In genomic region chr17:18981642-18982424, GRCh38 we compare ENCODE assay signal across 9 cellular contexts. TPM values are rescaled to one million over a fixed set of nuclear protein-coding genes. Genes with fewer than 3 reads are reported as not detected.
DNase-seq lines count a peak whose midpoint lies in the region; ATAC-seq and TF ChIP-seq lines count a peak whose summit lies in the region.
"Had no signal": no experiment of that assay in that cellular context is flagged by ENCODE, and none has a peak within 500 bp of the region (broad histone marks: within the 10 kb centered on the region; RNA-seq: fewer than 3 reads in every experiment).

No MANE protein-coding gene starts in this region.

- no peaks in the 10 kb centered on the region for H3K9me3 ChIP-seq in HUES48 (ENCODE audit: control insufficient read depth, insufficient read depth, low read length)

- H3K36me3 ChIP-seq in HUES48 (ENCODE audit: control insufficient read depth, insufficient read depth, low read length) (peaks cover 69% of the 10 kb centered on the region), brain microvascular endothelial cell (replicated peaks) (peaks cover 5% of the 10 kb centered on the region)

- in situ Hi-C loops in Caki2 (cut with HindIII; ENCODE audit: low pct_unique_long_range_greater_than_20kb, low sequenced_read_pairs): no loop called here
- in situ Hi-C loops in brain microvascular endothelial cell (cut with HindIII; ENCODE audit: low pct_ligation_motif_present, low sequenced_read_pairs): no loop called here

- DNase-seq in Caki2 (ENCODE audit: low read depth) (peak; percentile 58), brain microvascular endothelial cell (peak; percentile 68), myocyte (ENCODE audit: low read depth) (peak; percentile 58), NCI-H510A treated with DMSO at 0.1 percent for 48 hours (lab: John Stamatoyannopoulos, UW) (no peak)
- DNase-seq: activated T-cell treated with anti-CD3 and anti-CD28 coated beads, Interleukin-2, amount 50 U/mL, for 4 hours had no signal

- H3K27ac ChIP-seq in HUES48 (ENCODE audit: low read depth, low read length) (peak overlapping the region; percentile 58), brain microvascular endothelial cell (peak overlapping the region; percentile 55)

- no peak overlapping the region for H3K9ac ChIP-seq in HUES48 (ENCODE audit: low read depth, low read length)

- ATAC-seq in HG03571 (IDR thresholded peaks at IDR 0.05; ENCODE audit: unreplicated experiment): no peak
- no peak for ATAC-seq in HG02571 (IDR thresholded peaks at IDR 0.05; ENCODE audit: unreplicated experiment)
- no peak for ATAC-seq in GM21447 (IDR thresholded peaks at IDR 0.05; ENCODE audit: unreplicated experiment)

- no peaks in the 10 kb centered on the region for H3K4me1 ChIP-seq in HUES48 (ENCODE audit: control insufficient read depth, insufficient read depth, low read length)

- no peaks in the 10 kb centered on the region for H3K27me3 ChIP-seq in HUES48 (ENCODE audit: control insufficient read depth, insufficient read depth, low read length)
- H3K27me3 ChIP-seq in brain microvascular endothelial cell (replicated peaks): no peaks in the 10 kb centered on the region

- no peak for TF ChIP-seq CTCF in brain microvascular endothelial cell (IDR thresholded peaks at IDR 0.05; ENCODE audit: low read depth, low read length, missing control alignments)

- H3K4me3 ChIP-seq in HUES48 (ENCODE audit: low read depth, low read length) (no peak overlapping the region), brain microvascular endothelial cell (ENCODE audit: low read depth, low read length) (no peak overlapping the region)

RNA-seq across cellular contexts. Expression of gene FAM83G, which starts 22.7 kb away (rescaled TPM):
- total RNA-seq in Caki2 (2014; rRNA removed; shearing (Covaris generic); ENCODE audit: low replicate concordance): 5.9 and 16.9 TPM in 2 replicates
- total RNA-seq in myocyte: 4.3 and 6.0 TPM in 2 replicates
- polyA plus RNA-seq in myocyte (2012): 5.6 TPM

RNA-seq across cellular contexts. Expression of gene SLC5A10, which starts 29.9 kb away (rescaled TPM):
- not detected in 2 replicates for total RNA-seq in Caki2 (2014; rRNA removed; shearing (Covaris generic); ENCODE audit: low replicate concordance)
- total RNA-seq in myocyte: not detected in 2 replicates
- polyA plus RNA-seq in myocyte (2012): 0.05 TPM
- total RNA-seq: activated T-cell treated with anti-CD3 and anti-CD28 coated beads, Interleukin-2, amount 50 U/mL, for 4 hours had no signal
